In the genomic region with DNA sequence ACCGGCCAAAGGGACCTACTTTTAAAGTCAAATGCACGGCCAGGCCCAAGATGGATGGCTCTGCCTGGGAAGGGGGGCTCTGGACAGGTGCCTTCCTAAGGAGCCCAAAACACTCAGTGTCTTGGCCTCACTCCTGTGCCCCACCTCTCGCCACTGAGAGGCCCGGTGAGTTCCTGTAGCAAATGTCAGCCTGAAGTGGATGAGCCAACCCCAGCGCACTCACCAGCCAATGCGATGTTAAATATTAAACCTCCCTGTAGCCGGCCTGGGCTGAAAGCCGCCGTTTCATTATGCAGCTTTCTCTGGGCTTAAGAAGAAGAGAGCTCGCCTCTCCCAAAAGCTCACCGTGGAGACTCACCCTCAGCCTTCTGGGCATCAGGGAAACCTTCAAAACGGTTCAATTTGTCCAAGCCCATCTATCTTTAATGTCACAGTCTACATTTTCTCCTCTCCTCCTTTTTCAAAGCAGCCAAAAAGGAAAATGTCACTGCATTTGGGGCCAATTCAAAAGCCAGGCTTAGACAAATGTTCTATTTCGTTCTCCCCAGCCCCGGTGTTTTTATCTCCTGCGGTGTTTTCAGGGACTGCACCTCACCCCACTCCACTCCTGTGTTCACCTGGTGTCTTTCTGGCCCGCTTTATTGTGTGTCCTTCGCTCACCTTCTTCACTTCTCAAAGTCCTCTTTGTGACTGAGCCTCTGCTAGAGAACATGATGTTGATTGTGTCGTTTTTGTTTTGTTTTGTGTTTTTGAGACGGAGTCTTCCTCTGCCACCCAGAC, we compare ENCODE assay signal across 27 cellular contexts.
DNase-seq lines count a peak whose midpoint lies in the region; ATAC-seq, FAIRE-seq and TF ChIP-seq lines count a peak whose summit lies in the region.
"Had no signal": no experiment of that assay in that cellular context is flagged by ENCODE, and none has a peak within 500 bp of the region (broad histone marks: within the 10 kb centered on the region; RNA-seq: fewer than 3 reads in every experiment).

No MANE protein-coding gene starts in this region.

- in situ Hi-C loops in ACHN (cut with HindIII; ENCODE audit: low pct_ligation_motif_present, low pct_unique_long_range_greater_than_20kb, low sequenced_read_pairs) = no loop called here

- no peaks in the 10 kb centered on the region for H3K9me3 Mint-ChIP-seq in nephron progenitor cell
- H3K9me3 Mint-ChIP-seq: mesothelial cell of epicardium had no signal

- H3K27me3 ChIP-seq in left ventricle myocardium inferior (ENCODE audit: low read depth) (no peaks in the 10 kb centered on the region), WERI-Rb-1 (ENCODE audit: insufficient read depth, low read depth, severe bottlenecking) (no peaks in the 10 kb centered on the region)
- H3K27me3 ChIP-seq: heart left ventricle had no signal

- H3K4me3 Mint-ChIP-seq in nephron progenitor cell = peak overlapping the region; percentile 31
- H3K4me3 Mint-ChIP-seq: mesothelial cell of epicardium had no signal

- no peaks in the 10 kb centered on the region for H3K36me3 ChIP-seq in left ventricle myocardium inferior
- H3K36me3 ChIP-seq in WERI-Rb-1 = no peaks in the 10 kb centered on the region
- H3K36me3 ChIP-seq: BLaER1 treated with 17β-estradiol and CSF1 and Interleukin-3, amounts not matched to agents 10 nM and 100 nM; heart left ventricle had no signal

- no peaks in the 10 kb centered on the region for H3K4me1 ChIP-seq in left ventricle myocardium inferior
- H3K4me1 ChIP-seq: heart left ventricle had no signal

- no peaks in the 10 kb centered on the region for H3K9me3 ChIP-seq in left ventricle myocardium inferior (replicated peaks)
- no peaks in the 10 kb centered on the region for H3K9me3 ChIP-seq in WERI-Rb-1 (ENCODE audit: severe bottlenecking)
- H3K9me3 ChIP-seq: BLaER1 treated with 17β-estradiol and CSF1 and Interleukin-3, amounts not matched to agents 10 nM and 100 nM; heart left ventricle had no signal

- H3K36me3 Mint-ChIP-seq in nephron progenitor cell (ENCODE audit: low read depth) = no peaks in the 10 kb centered on the region
- H3K36me3 Mint-ChIP-seq: mesothelial cell of epicardium had no signal

- peak; percentile 97 for ATAC-seq in left colon
- ATAC-seq: heart left ventricle had no signal

- TF ChIP-seq CTCF in nephron progenitor cell (IDR thresholded peaks at IDR 0.05) = no peak
- no peak for TF ChIP-seq CTCF in left ventricle myocardium inferior (IDR thresholded peaks at IDR 0.05; ENCODE audit: borderline replicate concordance)
- no peak for TF ChIP-seq CTCF in WERI-Rb-1 (IDR thresholded peaks at IDR 0.05; ENCODE audit: low read depth, low read length)

- DNase-seq in ACHN = peak; percentile 82
- DNase-seq in RCC 7860 (ENCODE audit: low spot score) = peak; percentile 42
- DNase-seq in left colon = peak; percentile 42 to 46
- peak; percentile 7 for DNase-seq in nephron progenitor cell
- DNase-seq in left ventricle myocardium inferior = no peak
- no peak for DNase-seq in WERI-Rb-1
- no peak for DNase-seq in GM19239 (ENCODE audit: insufficient read length, low spot score)
- DNase-seq in nucleus accumbens (lab: John Stamatoyannopoulos, UW) = no peak
- DNase-seq: activated CD4-positive, alpha-beta T cell treated with anti-CD3 and anti-CD28 coated beads for 48 hours; activated CD8-positive, alpha-beta memory T cell treated with anti-CD3 and anti-CD28 coated beads, Interleukin-2, amount 50 U/mL, for 4 hours; activated effector memory CD4-positive, alpha-beta T cell treated with Interleukin-2 at 50 U/mL for 16 hours; DMS 273 treated with DMSO at 0.1 percent for 48 hours; GF-D8; GM23248; heart left ventricle; KBM-7; NCI-H1694 treated with DMSO at 0.1 percent for 48 hours; NCI-H2227 treated with DMSO at 0.1 percent for 48 hours; retina; SHP77; stimulated activated CD4-positive, alpha-beta T cell treated with anti-CD3 and anti-CD28 coated beads, Interleukin-12 subunit alpha, Interleukin-12 subunit beta, amount 100 ng/mL, for 4 hours; stimulated activated CD8-positive, alpha-beta memory T cell treated with anti-CD3 and anti-CD28 coated beads, Interleukin-4, amount 100 ng/mL, for 48 hours; substantia nigra; SW 1271 had no signal

- peaks cover 56% of the 10 kb centered on the region for H3K4me1 Mint-ChIP-seq in nephron progenitor cell

- H3K27ac ChIP-seq in left ventricle myocardium inferior (replicated peaks) (no peak overlapping the region), WERI-Rb-1 (no peak overlapping the region)
- H3K27ac ChIP-seq: BLaER1 treated with 17β-estradiol and CSF1 and Interleukin-3, amounts not matched to agents 10 nM and 100 nM; GM23248; heart left ventricle had no signal

- intact Hi-C loops in left colon (cut with DNase I, micrococcal nuclease) = no loop called here
- intact Hi-C loops in left ventricle myocardium inferior (cut with micrococcal nuclease) = no loop called here

- peaks cover 7% of the 10 kb centered on the region for H3K27me3 Mint-ChIP-seq in nephron progenitor cell (ENCODE audit: low read depth, poor library complexity)

- H3K4me3 ChIP-seq in left ventricle myocardium inferior = no peak overlapping the region
- no peak overlapping the region for H3K4me3 ChIP-seq in WERI-Rb-1 (ENCODE audit: low read depth, low read length)
- H3K4me3 ChIP-seq: BLaER1 treated with 17β-estradiol and CSF1 and Interleukin-3, amounts not matched to agents 10 nM and 100 nM; GM23248; heart left ventricle had no signal

- peak; percentile 53 for FAIRE-seq in RCC 7860 (lab: Jason Lieb, UNC)
- FAIRE-seq in GM19239 (lab: Jason Lieb, UNC) = no peak
- FAIRE-seq: TTC549 had no signal

- peak overlapping the region; percentile 86 for H3K27ac Mint-ChIP-seq in nephron progenitor cell
- H3K27ac Mint-ChIP-seq: mesothelial cell of epicardium had no signal

Comparison
In these comparisons a context has a peak if more than half of its experiments do, and no peak if none do; other contexts are left out.
1. DNase-seq: peak in ACHN (single experiment), RCC 7860 (single experiment), left colon (2 of 2) and nephron progenitor cell (single experiment); none in left ventricle myocardium inferior (single experiment), WERI-Rb-1 (single experiment), GM19239 (single experiment) and nucleus accumbens (0 of 56).